ENCODE assay signal across 8 cellular contexts in genomic region chr1:72283204-72284083, GRCh38. TPM values are rescaled to one million over a fixed set of nuclear protein-coding genes. Genes with fewer than 3 reads are reported as not detected.
DNase-seq lines count a peak whose midpoint lies in the region; ATAC-seq, FAIRE-seq and TF ChIP-seq lines count a peak whose summit lies in the region.

No MANE protein-coding gene starts in this region.

- H3K4me3 ChIP-seq in BJ (ENCODE audit: low read depth, low read length) (peak overlapping the region; percentile 60), bronchial epithelial cell (ENCODE audit: low read depth, low read length) (peak overlapping the region; percentile 76), iPS-18a (ENCODE audit: low read length) (peak overlapping the region; percentile 96)

- peak; percentile 7 for ATAC-seq in GM19397 (IDR thresholded peaks at IDR 0.05; ENCODE audit: unreplicated experiment)

- H3K9me3 ChIP-seq in KOPT-K1 (ENCODE audit: insufficient read depth, low read length, poor library complexity, severe bottlenecking): no peaks in the 10 kb centered on the region
- no peaks in the 10 kb centered on the region for H3K9me3 ChIP-seq in iPS-18a (ENCODE audit: control insufficient read depth, low read depth, low read length)

- peak; percentile 43 for DNase-seq in BJ (ENCODE audit: low read depth)
- DNase-seq in RCC 7860 (ENCODE audit: low spot score): peak; percentile 49
- peak; percentile 41 for DNase-seq in bronchial epithelial cell (ENCODE audit: low read depth)
- DNase-seq in renal cortical epithelial cell (ENCODE audit: low read depth): peak; percentile 57
- no peak for DNase-seq in D721Med (ENCODE audit: insufficient read length, low spot score)

- no peak for FAIRE-seq in RCC 7860 (lab: Jason Lieb, UNC)
- FAIRE-seq in bronchial epithelial cell (lab: Jason Lieb, UNC): no peak
- FAIRE-seq in D721Med (lab: Jason Lieb, UNC): no peak

- POLR2A ChIA-PET in BJ (lab: Charles Lee): no interaction called here

- peaks cover 15% of the 10 kb centered on the region for H3K4me1 ChIP-seq in iPS-18a (ENCODE audit: control insufficient read depth, low read depth, low read length)

- H3K27ac ChIP-seq in KOPT-K1 (ENCODE audit: low read depth, low read length, poor library complexity, severe bottlenecking): peak overlapping the region; percentile 15
- peak overlapping the region; percentile 52 for H3K27ac ChIP-seq in iPS-18a (ENCODE audit: low read length)

- no peaks in the 10 kb centered on the region for H3K27me3 ChIP-seq in BJ (ENCODE audit: control insufficient read depth, insufficient read depth, low read length)
- H3K27me3 ChIP-seq in bronchial epithelial cell (ENCODE audit: control insufficient read depth, insufficient read depth, low read length): peaks cover 5% of the 10 kb centered on the region
- peaks cover 34% of the 10 kb centered on the region for H3K27me3 ChIP-seq in iPS-18a (ENCODE audit: control insufficient read depth, insufficient read depth, low read length)

- no peaks in the 10 kb centered on the region for H3K36me3 ChIP-seq in BJ (ENCODE audit: control insufficient read depth, insufficient read depth, low read length)
- H3K36me3 ChIP-seq in KOPT-K1 (ENCODE audit: insufficient read depth, low read length): no peaks in the 10 kb centered on the region
- no peaks in the 10 kb centered on the region for H3K36me3 ChIP-seq in bronchial epithelial cell (ENCODE audit: control insufficient read depth, insufficient read depth, low read length)
- no peaks in the 10 kb centered on the region for H3K36me3 ChIP-seq in iPS-18a (ENCODE audit: control insufficient read depth, low read depth, low read length)

- H3K9ac ChIP-seq in iPS-18a (ENCODE audit: low read length): peak overlapping the region; percentile 87

- TF ChIP-seq CTCF in BJ (IDR thresholded peaks at IDR 0.05; ENCODE audit: insufficient read depth, low read depth, low read length) (no peak), bronchial epithelial cell (IDR thresholded peaks at IDR 0.05; ENCODE audit: insufficient read depth, low read length, severe bottlenecking) (no peak), D721Med (IDR thresholded peaks at IDR 0.05; ENCODE audit: insufficient read depth, missing control alignments) (no peak)

- CTCF ChIA-PET in BJ (lab: Yijun Ruan, JAX): interaction anchor here (0.6 to 1.4 kb wide), 5 partner anchors 13 to 1577 kb away, joined by 3 to 5 read pairs (median 3); no protein-coding TSS in a partner anchor

RNA-seq across cellular contexts. Expression of gene NEGR1, which starts 1.1 kb away (rescaled TPM):
- 15.4 and 30.6 TPM in 2 replicates for polyA plus RNA-seq in BJ (2011; rRNA removed)
- 25.0 and 27.0 TPM in 2 replicates for polyA minus RNA-seq in BJ (2011; rRNA and poly(A)+ RNA removed)
- total RNA-seq in bronchial epithelial cell: 0.13 and 0.26 TPM in 2 replicates
- 1.6 and 14.9 TPM in 2 replicates for total RNA-seq in renal cortical epithelial cell
